14 cellular contexts compared by ENCODE assay signal in the genomic region with DNA sequence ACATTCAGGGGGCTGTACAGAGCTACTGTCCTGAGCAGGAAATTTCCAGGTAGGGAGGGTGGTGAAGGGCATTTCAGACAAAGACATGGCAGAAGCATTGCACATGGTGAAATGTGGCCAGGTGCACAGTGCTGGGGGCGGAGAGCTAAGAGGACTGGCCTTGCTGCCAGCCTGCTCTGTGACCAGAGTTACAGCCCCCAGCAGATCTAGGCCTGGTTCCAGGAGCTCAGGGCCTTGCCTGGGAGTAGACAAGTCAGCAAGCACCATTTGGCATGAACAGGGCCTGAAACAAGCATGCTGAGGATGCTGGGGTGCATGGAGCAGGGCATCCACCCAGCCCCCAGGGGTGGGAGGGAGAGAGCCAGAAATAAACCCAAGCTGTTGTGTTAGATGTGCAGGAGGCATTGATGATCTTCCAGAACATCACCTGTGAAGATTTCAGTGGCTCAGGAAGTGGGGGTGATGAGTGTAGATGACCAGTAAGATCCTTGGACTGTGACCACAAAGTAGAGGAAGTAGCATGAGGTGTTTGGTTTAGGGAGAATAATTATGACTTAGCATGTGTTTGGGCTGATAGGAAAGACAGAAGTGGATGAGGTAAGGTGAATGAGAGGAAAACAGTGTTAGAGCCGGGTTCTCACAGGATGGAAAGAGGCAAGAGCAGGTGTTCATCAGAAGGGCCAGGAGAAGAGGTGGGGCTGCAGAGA.
DNase-seq lines count a peak whose midpoint lies in the region; ATAC-seq, FAIRE-seq and TF ChIP-seq lines count a peak whose summit lies in the region.
"Had no signal": no experiment of that assay in that cellular context is flagged by ENCODE, and none has a peak within 500 bp of the region (broad histone marks: within the 10 kb centered on the region; RNA-seq: fewer than 3 reads in every experiment).

No MANE protein-coding gene starts in this region.

- H3K4me3 ChIP-seq in HepG2 (replicated peaks in 1 of 3; ENCODE audit: insufficient read depth in 1 of 3, low read depth in 2 of 3, low read length in 3 of 3) (no peak overlapping the region), right lobe of liver (no peak overlapping the region), NB4 (ENCODE audit: low read depth, low read length) (no peak overlapping the region), WERI-Rb-1 (ENCODE audit: low read depth, low read length) (no peak overlapping the region)
- H3K4me3 ChIP-seq: neural progenitor cell had no signal

- H3K4me1 ChIP-seq in HepG2 (ENCODE audit: insufficient read depth, low read length) (0 out of 2 replicates have a peak, but pooled peaks cover 4% of the 10 kb centered on the region), right lobe of liver (no peaks in the 10 kb centered on the region)
- H3K4me1 ChIP-seq: neural progenitor cell had no signal

- H3K27me3 Mint-ChIP-seq in activated naive CD8-positive, alpha-beta T cell treated with anti-CD3 and anti-CD28 coated beads, Interleukin-2, amount 10 ng/mL, durations not matched to agents 7 days and 5 days = no peaks in the 10 kb centered on the region
- no peaks in the 10 kb centered on the region for H3K27me3 Mint-ChIP-seq in stimulated activated naive CD8-positive, alpha-beta T cell treated with anti-CD3 and anti-CD28 coated beads, Interleukin-15, amount 100 ng/mL, for 72 hours

- CTCF ChIA-PET in HepG2 (lab: Yijun Ruan, JAX; ENCODE audit: low intra/inter-chr PET ratio, low total read pairs) = no interaction called here

- no peaks in the 10 kb centered on the region for H3K9me3 ChIP-seq in HepG2 (ENCODE audit: low read length)
- H3K9me3 ChIP-seq in right lobe of liver = no peaks in the 10 kb centered on the region
- no peaks in the 10 kb centered on the region for H3K9me3 ChIP-seq in WERI-Rb-1 (ENCODE audit: severe bottlenecking)

- no peaks in the 10 kb centered on the region for H3K9me3 Mint-ChIP-seq in activated naive CD8-positive, alpha-beta T cell treated with anti-CD3 and anti-CD28 coated beads, Interleukin-2, amount 10 ng/mL, durations not matched to agents 7 days and 5 days
- H3K9me3 Mint-ChIP-seq in stimulated activated naive CD8-positive, alpha-beta T cell treated with anti-CD3 and anti-CD28 coated beads, Interleukin-15, amount 100 ng/mL, for 72 hours = no peaks in the 10 kb centered on the region
- H3K9me3 Mint-ChIP-seq: neural progenitor cell had no signal

- H3K36me3 Mint-ChIP-seq in activated naive CD8-positive, alpha-beta T cell treated with anti-CD3 and anti-CD28 coated beads, Interleukin-2, amount 10 ng/mL, durations not matched to agents 7 days and 5 days = peaks cover 61% of the 10 kb centered on the region

- TF ChIP-seq EP300 in HepG2 (IDR thresholded peaks at IDR 0.05; ENCODE audit: low read depth in 2 of 2, low read length in 2 of 2) (no peak), HepG2 (CRISPR knock-in tag; IDR thresholded peaks at IDR 0.05; ENCODE audit: borderline replicate concordance) (no peak)

- H3K4me3 Mint-ChIP-seq in activated naive CD8-positive, alpha-beta T cell treated with anti-CD3 and anti-CD28 coated beads, Interleukin-2, amount 10 ng/mL, durations not matched to agents 7 days and 5 days = peak overlapping the region; percentile 3
- H3K4me3 Mint-ChIP-seq in stimulated activated naive CD8-positive, alpha-beta T cell treated with anti-CD3 and anti-CD28 coated beads, Interleukin-15, amount 100 ng/mL, for 72 hours = no peak overlapping the region
- H3K4me3 Mint-ChIP-seq: neural progenitor cell had no signal

- TF ChIP-seq CTCF in HepG2 (CRISPR knock-in tag; IDR thresholded peaks at IDR 0.05) (no peak), right lobe of liver (IDR thresholded peaks at IDR 0.05) (no peak), NB4 (IDR thresholded peaks at IDR 0.05; ENCODE audit: low read depth, low read length) (no peak), WERI-Rb-1 (IDR thresholded peaks at IDR 0.05; ENCODE audit: low read depth, low read length) (no peak)

- POLR2A ChIA-PET in HepG2 (lab: Yijun Ruan, JAX) = no interaction called here
- POLR2A ChIA-PET in activated naive CD8-positive, alpha-beta T cell treated with anti-CD3 and anti-CD28 coated beads, Interleukin-2, amount 10 ng/mL, durations not matched to agents 7 days and 5 days (lab: Charles Lee) = no interaction called here

- no peaks in the 10 kb centered on the region for H4K20me1 ChIP-seq in HepG2 (ENCODE audit: insufficient read depth, low read length)

- H3K27ac ChIP-seq in HepG2 (ENCODE audit: extremely low read length, insufficient read depth, low read length) (no peak overlapping the region), right lobe of liver (no peak overlapping the region), WERI-Rb-1 (no peak overlapping the region)
- H3K27ac ChIP-seq: neural progenitor cell had no signal

- no peak for TF ChIP-seq RAD21 in HepG2 (CRISPR knock-in tag; IDR thresholded peaks at IDR 0.05)

- no peak for TF ChIP-seq POLR2A in HepG2 (IDR thresholded peaks at IDR 0.05; ENCODE audit: insufficient read depth in 1 of 2, low read depth in 2 of 2, low read length in 2 of 2)
- no peak for TF ChIP-seq POLR2A in right lobe of liver (IDR thresholded peaks at IDR 0.05)
- no peak for TF ChIP-seq POLR2A in NB4 (IDR thresholded peaks at IDR 0.05; ENCODE audit: extremely low read depth, insufficient read length)

- DNase-seq in HepG2 (ENCODE audit: low spot score) = no peak
- DNase-seq in right lobe of liver = no peak
- peak; percentile 11 for DNase-seq in NB4 (ENCODE audit: low read depth)
- DNase-seq in activated naive CD8-positive, alpha-beta T cell treated with anti-CD3 and anti-CD28 coated beads, Interleukin-2, amount 10 ng/mL, durations not matched to agents 7 days and 5 days = no peak
- no peak for DNase-seq in stimulated activated naive CD8-positive, alpha-beta T cell treated with anti-CD3 and anti-CD28 coated beads, Interleukin-15, amount 100 ng/mL, for 72 hours
- no peak for DNase-seq in NCI-H1092 treated with DMSO at 0.1 percent for 48 hours (lab: John Stamatoyannopoulos, UW)
- no peak for DNase-seq in WERI-Rb-1
- DNase-seq: activated CD4-positive, CD25-positive, alpha-beta regulatory T cell treated with anti-CD3 and anti-CD28 coated beads, Interleukin-2, amount 50 U/mL, for 72 hours; activated gamma-delta T cell treated with Interleukin-2 at 50 U/mL for 16 hours; hypothalamus; NCI-H146; NCI-H774 had no signal

- H2AFZ ChIP-seq in HepG2 (ENCODE audit: low read length) = no peak overlapping the region
- H2AFZ ChIP-seq: neural progenitor cell had no signal

- H3K27me3 ChIP-seq in HepG2 (ENCODE audit: control insufficient read depth in 1 of 2, insufficient read depth in 2 of 2, low read length in 2 of 2) = no peaks in the 10 kb centered on the region
- H3K27me3 ChIP-seq in right lobe of liver = no peaks in the 10 kb centered on the region
- no peaks in the 10 kb centered on the region for H3K27me3 ChIP-seq in WERI-Rb-1 (ENCODE audit: insufficient read depth, low read depth, severe bottlenecking)
- H3K27me3 ChIP-seq: neural progenitor cell had no signal

- H3K79me2 ChIP-seq in HepG2 (ENCODE audit: insufficient read depth, low read length) = no peaks in the 10 kb centered on the region

- H3K36me3 ChIP-seq in HepG2 (replicated peaks in 1 of 2; ENCODE audit: control insufficient read depth in 1 of 2, insufficient read depth in 2 of 2, low read length in 2 of 2) = peaks cover 4 to 25% of the 10 kb centered on the region in 2 experiments; a peak in 4 of 5 replicates
- peaks cover 0 to 12% (median 9%) of the 10 kb centered on the region in 4 donors for H3K36me3 ChIP-seq in right lobe of liver
- peaks cover 24% of the 10 kb centered on the region for H3K36me3 ChIP-seq in WERI-Rb-1
- H3K36me3 ChIP-seq: neural progenitor cell had no signal

- intact Hi-C loops in HepG2 (cut with micrococcal nuclease; ENCODE audit: unreplicated experiment) = no loop called here
- intact Hi-C loops in right lobe of liver (cut with DNase I) = no loop called here

- ATAC-seq in HepG2 (no peak), right lobe of liver (no peak), GM21825 (IDR thresholded peaks at IDR 0.05; ENCODE audit: unreplicated experiment) (no peak)
- ATAC-seq in activated naive CD8-positive, alpha-beta T cell treated with anti-CD3 and anti-CD28 coated beads, Interleukin-2, amount 10 ng/mL, durations not matched to agents 7 days and 5 days (ENCODE audit: low read depth) = peak; percentile 21
- no peak for ATAC-seq in stimulated activated naive CD8-positive, alpha-beta T cell treated with anti-CD3 and anti-CD28 coated beads, Interleukin-15, amount 100 ng/mL, for 72 hours

- H3K4me2 ChIP-seq in HepG2 (ENCODE audit: low read depth, low read length) = no peak overlapping the region
- H3K4me2 ChIP-seq: neural progenitor cell had no signal

- no peak for FAIRE-seq in HepG2 (lab: Jason Lieb, UNC)

- peaks cover 49% of the 10 kb centered on the region for H3K4me1 Mint-ChIP-seq in activated naive CD8-positive, alpha-beta T cell treated with anti-CD3 and anti-CD28 coated beads, Interleukin-2, amount 10 ng/mL, durations not matched to agents 7 days and 5 days
- peaks cover 70% of the 10 kb centered on the region for H3K4me1 Mint-ChIP-seq in stimulated activated naive CD8-positive, alpha-beta T cell treated with anti-CD3 and anti-CD28 coated beads, Interleukin-15, amount 100 ng/mL, for 72 hours
- H3K4me1 Mint-ChIP-seq: neural progenitor cell had no signal

- WGBS in HepG2 (ENCODE audit: low lambda C conversion rate) = 92% methylated on average over 2 of the region's 2 CpGs
- 92% methylated on average over 1 of the region's 2 CpGs for WGBS in right lobe of liver (ENCODE audit: insufficient coverage, low coverage, low lambda C conversion rate, missing lambda C conversion rate)

- peak overlapping the region; percentile 73 for H3K27ac Mint-ChIP-seq in activated naive CD8-positive, alpha-beta T cell treated with anti-CD3 and anti-CD28 coated beads, Interleukin-2, amount 10 ng/mL, durations not matched to agents 7 days and 5 days
- H3K27ac Mint-ChIP-seq in stimulated activated naive CD8-positive, alpha-beta T cell treated with anti-CD3 and anti-CD28 coated beads, Interleukin-15, amount 100 ng/mL, for 72 hours = peak overlapping the region; percentile 31 to 72
- H3K27ac Mint-ChIP-seq: neural progenitor cell had no signal

- no TSS peak for BruUV-seq in HepG2 (replicated peaks; lab: Mats Ljungman, UMichigan)

- H3K9ac ChIP-seq in HepG2 (ENCODE audit: insufficient read depth, low read depth, low read length) = no peak overlapping the region
- H3K9ac ChIP-seq: neural progenitor cell had no signal

- in situ Hi-C loops in HepG2 (cut with HindIII; ENCODE audit: extremely low pct_ligation_motif_present, low pct_unique_long_range_greater_than_20kb) = no loop called here

TF ChIP-seq in HepG2, 621 proteins besides CTCF, POLR2A, EP300 and RAD21:
- TF ChIP-seq FOXP1 (IDR thresholded peaks at IDR 0.05) (peak; percentile 13; the same call in 1 of the 2 replicates), FOXP1 (CRISPR knock-in tag; IDR thresholded peaks at IDR 0.05) (no peak), PPARG (CRISPR knock-in tag; conservative IDR thresholded peaks at IDR 0.05) (no peak)
